8 cellular contexts compared by ENCODE assay signal in genomic region chr2:85433511-85434089, GRCh38. TPM values are rescaled to one million over a fixed set of nuclear protein-coding genes. Genes with fewer than 3 reads are reported as not detected.
DNase-seq lines count a peak whose midpoint lies in the region; ATAC-seq, FAIRE-seq and TF ChIP-seq lines count a peak whose summit lies in the region.

No MANE protein-coding gene starts in this region.

- POLR2A ChIA-PET in HepG2 (lab: Yijun Ruan, JAX): interaction anchor here (1.1 to 2.4 kb wide), 3 partner anchors 10 to 106 kb away, joined by 4 to 15 read pairs (median 4); partner anchors contain the start of gene MAT2A

- H3K4me2 ChIP-seq in HepG2 (ENCODE audit: low read depth, low read length): no peak overlapping the region

- H3K4me3 ChIP-seq in HepG2 (replicated peaks in 1 of 3; ENCODE audit: insufficient read depth in 1 of 3, low read depth in 2 of 3, low read length in 3 of 3) (no peak overlapping the region), tibial nerve (no peak overlapping the region)

- CTCF ChIA-PET in HepG2 (lab: Yijun Ruan, JAX; ENCODE audit: low intra/inter-chr PET ratio, low total read pairs): no interaction called here

- TF ChIP-seq EP300 in Ishikawa (IDR thresholded peaks at IDR 0.05; ENCODE audit: borderline replicate concordance) (no peak), HepG2 (IDR thresholded peaks at IDR 0.05; ENCODE audit: low read depth in 2 of 2, low read length in 2 of 2) (no peak), HepG2 (CRISPR knock-in tag; IDR thresholded peaks at IDR 0.05; ENCODE audit: borderline replicate concordance) (no peak), tibial nerve (IDR thresholded peaks at IDR 0.05) (peak in 1 of 2 donors; percentile 87)

- FAIRE-seq in HepG2 (lab: Jason Lieb, UNC): no peak

- H3K36me3 ChIP-seq in HepG2 (replicated peaks in 1 of 2; ENCODE audit: control insufficient read depth in 1 of 2, insufficient read depth in 2 of 2, low read length in 2 of 2): no peaks in the 10 kb centered on the region
- H3K36me3 ChIP-seq in tibial nerve: no peaks in the 10 kb centered on the region

- H3K27me3 ChIP-seq in HepG2 (ENCODE audit: control insufficient read depth in 1 of 2, insufficient read depth in 2 of 2, low read length in 2 of 2): peaks cover 12 to 76% of the 10 kb centered on the region in 2 experiments
- no peaks in the 10 kb centered on the region for H3K27me3 ChIP-seq in tibial nerve

- DNase-seq in caudate nucleus (lab: John Stamatoyannopoulos, UW) (peak in 60 of 61 donors; percentile 30 to 96 (median 84)), HepG2 (ENCODE audit: low spot score) (no peak), tibial nerve (ENCODE audit: low spot score in 2 of 2) (peak; percentile 81 to 82), NCI-H187 (lab: John Stamatoyannopoulos, UW) (no peak)

- WGBS in HepG2 (ENCODE audit: low lambda C conversion rate): 19% methylated on average over 4 of the region's 6 CpGs
- 38 to 57% methylated on average over 5 to 6 of the region's 6 CpGs for WGBS in tibial nerve, 2 donors

- H3K9me3 ChIP-seq in HepG2 (ENCODE audit: low read length) (no peaks in the 10 kb centered on the region), tibial nerve (no peaks in the 10 kb centered on the region)

- intact Hi-C loops in HepG2 (cut with micrococcal nuclease; ENCODE audit: unreplicated experiment): no loop called here

- no peaks in the 10 kb centered on the region for H3K79me2 ChIP-seq in HepG2 (ENCODE audit: insufficient read depth, low read length)

- H2AFZ ChIP-seq in HepG2 (ENCODE audit: low read length): no peak overlapping the region

- TF ChIP-seq POLR2A in HepG2 (IDR thresholded peaks at IDR 0.05; ENCODE audit: insufficient read depth in 1 of 2, low read depth in 2 of 2, low read length in 2 of 2) (no peak), tibial nerve (IDR thresholded peaks at IDR 0.05) (peak in 1 of 2 donors; percentile 34)

- no peak overlapping the region for H3K9ac ChIP-seq in HepG2 (ENCODE audit: insufficient read depth, low read depth, low read length)

- no peaks in the 10 kb centered on the region for H4K20me1 ChIP-seq in HepG2 (ENCODE audit: insufficient read depth, low read length)

- TF ChIP-seq CTCF in 22Rv1 (IDR thresholded peaks at IDR 0.05): no peak
- TF ChIP-seq CTCF in HepG2 (CRISPR knock-in tag; IDR thresholded peaks at IDR 0.05): no peak
- no peak for TF ChIP-seq CTCF in tibial nerve (IDR thresholded peaks at IDR 0.05)

- peak; percentile 6; the same call in 1 of the 3 replicates for ATAC-seq in HepG2
- ATAC-seq in HG02588 (IDR thresholded peaks at IDR 0.05; ENCODE audit: unreplicated experiment): no peak
- ATAC-seq in HG03196 (IDR thresholded peaks at IDR 0.05; ENCODE audit: unreplicated experiment): no peak

- peaks cover 41% of the 10 kb centered on the region for H3K4me1 ChIP-seq in HepG2 (ENCODE audit: insufficient read depth, low read length)
- peaks cover 4 to 82% (median 48%) of the 10 kb centered on the region in 4 donors for H3K4me1 ChIP-seq in tibial nerve

- in situ Hi-C loops in HepG2 (cut with HindIII; ENCODE audit: extremely low pct_ligation_motif_present, low pct_unique_long_range_greater_than_20kb): no loop called here

- 0 out of 2 replicates have a peak overlapping the region, but pooled peaks have one; percentile 20 for H3K27ac ChIP-seq in 22Rv1
- H3K27ac ChIP-seq in caudate nucleus (ENCODE audit: low read depth, low read length): peak overlapping the region; percentile 94
- H3K27ac ChIP-seq in HepG2 (ENCODE audit: extremely low read length, insufficient read depth, low read length): no peak overlapping the region
- H3K27ac ChIP-seq in tibial nerve: peak overlapping the region; percentile 83 to 99 (median 92)

- no TSS peak for BruUV-seq in HepG2 (replicated peaks; lab: Mats Ljungman, UMichigan)

- no peak for TF ChIP-seq RAD21 in Ishikawa (IDR thresholded peaks at IDR 0.05; ENCODE audit: low read depth)
- TF ChIP-seq RAD21 in HepG2 (CRISPR knock-in tag; IDR thresholded peaks at IDR 0.05): no peak

TF ChIP-seq in Ishikawa, 13 proteins besides CTCF, POLR2A, EP300 and RAD21:
- TF ChIP-seq ZBTB7A (IDR thresholded peaks at IDR 0.05; ENCODE audit: low read depth) (0 out of 2 replicates have a peak, but pooled peaks have one; percentile 3), YY1 (IDR thresholded peaks at IDR 0.05; ENCODE audit: low read depth) (no peak)

TF ChIP-seq in HepG2, 621 proteins besides CTCF, POLR2A, EP300 and RAD21 (continues in another document):
- TF ChIP-seq KDM5B (CRISPR knock-in tag; IDR thresholded peaks at IDR 0.05; ENCODE audit: borderline replicate concordance) (0 out of 2 replicates have a peak, but pooled peaks have one; percentile 37), HNRNPL (IDR thresholded peaks at IDR 0.05; ENCODE audit: low read depth, low read length) (0 out of 2 replicates have a peak, but pooled peaks have one; percentile 34), GLMP (CRISPR knock-in tag; IDR thresholded peaks at IDR 0.05; ENCODE audit: borderline replicate concordance) (no peak)

RNA-seq across cellular contexts. Expression of gene SH2D6, which starts 15.1 kb away (rescaled TPM):
- 0.11 and 0.29 TPM in 2 replicates for total RNA-seq in HepG2 (2016; rRNA removed; fragmentation: Illumina TruSeq; extraction: Trizol)
- 1.1 and 1.3 TPM in 2 replicates for total RNA-seq in HepG2 (2016; cell fraction: cytosol; rRNA removed; fragmentation: Illumina TruSeq; extraction: Trizol; ENCODE audit: low read depth)
- 0.41 TPM in 1 of 2 replicates, not detected in the other for total RNA-seq in HepG2 (2016; cell fraction: insoluble cytoplasmic fraction; rRNA removed; fragmentation: Illumina TruSeq; extraction: Trizol)
- 1.6 and 1.9 TPM in 2 replicates for total RNA-seq in HepG2 (2016; cell fraction: membrane; rRNA removed; fragmentation: Illumina TruSeq; extraction: Trizol)
- total RNA-seq in HepG2 (2016; cell fraction: nucleus; rRNA removed; fragmentation: Illumina TruSeq; extraction: Trizol): 0.93 and 1.0 TPM in 2 replicates
- polyA plus RNA-seq in HepG2 (2011; rRNA removed): 0.18 and 0.26 TPM in 2 replicates
- 0.08 and 0.21 TPM in 2 replicates for polyA plus RNA-seq in HepG2 (2011; cell fraction: cytosol; rRNA removed)
- polyA plus RNA-seq in HepG2 (2011; cell fraction: nucleus; rRNA removed): 0.19 and 0.51 TPM in 2 replicates
- not detected in 2 replicates for polyA plus RNA-seq in HepG2 (2012)
- polyA plus RNA-seq in HepG2 (2016; cell fraction: cytosol; fragmentation: Illumina TruSeq; extraction: Trizol; ENCODE audit: low read depth): not detected in 2 replicates
- not detected in 2 replicates for polyA plus RNA-seq in HepG2 (2016; cell fraction: insoluble cytoplasmic fraction; fragmentation: Illumina TruSeq; extraction: Trizol; ENCODE audit: low read depth)
- 0.26 and 0.30 TPM in 2 replicates for polyA plus RNA-seq in HepG2 (2016; cell fraction: membrane; fragmentation: Illumina TruSeq; extraction: Trizol; ENCODE audit: low read depth)
- 1.2 TPM in 1 of 2 replicates, not detected in the other for polyA plus RNA-seq in HepG2 (2016; cell fraction: nucleus; fragmentation: Illumina TruSeq; extraction: Trizol; ENCODE audit: insufficient read depth, low read depth)
- polyA minus RNA-seq in HepG2 (2011; rRNA and poly(A)+ RNA removed; ENCODE audit: low replicate concordance): 0.74 and 1.7 TPM in 2 replicates
- polyA minus RNA-seq in HepG2 (2011; cell fraction: cytosol; rRNA and poly(A)+ RNA removed): 0.69 and 1.3 TPM in 2 replicates
- polyA minus RNA-seq in HepG2 (2011; cell fraction: nucleus; rRNA and poly(A)+ RNA removed): 0.77 and 1.6 TPM in 2 replicates
- total RNA-seq in tibial nerve: 1 to 10 TPM in 1 of 4 donors, not detected in 3; 1.1 TPM

RNA-seq across cellular contexts. Expression of gene CAPG, which starts 23.4 kb away (rescaled TPM):
- 18.2 and 26.5 TPM in 2 replicates for total RNA-seq in HepG2 (2016; rRNA removed; fragmentation: Illumina TruSeq; extraction: Trizol)
- total RNA-seq in HepG2 (2016; cell fraction: cytosol; rRNA removed; fragmentation: Illumina TruSeq; extraction: Trizol; ENCODE audit: low read depth): 3.5 and 5.7 TPM in 2 replicates
- 22.4 and 25.2 TPM in 2 replicates for total RNA-seq in HepG2 (2016; cell fraction: insoluble cytoplasmic fraction; rRNA removed; fragmentation: Illumina TruSeq; extraction: Trizol)
- 7.7 TPM in 2 replicates for total RNA-seq in HepG2 (2016; cell fraction: membrane; rRNA removed; fragmentation: Illumina TruSeq; extraction: Trizol)
- 6.2 and 8.8 TPM in 2 replicates for total RNA-seq in HepG2 (2016; cell fraction: nucleus; rRNA removed; fragmentation: Illumina TruSeq; extraction: Trizol)
- 10.6 and 12.7 TPM in 2 replicates for polyA plus RNA-seq in HepG2 (2011; rRNA removed)
- 7.9 and 13.0 TPM in 2 replicates for polyA plus RNA-seq in HepG2 (2011; cell fraction: cytosol; rRNA removed)
- 6.3 and 7.4 TPM in 2 replicates for polyA plus RNA-seq in HepG2 (2011; cell fraction: nucleus; rRNA removed)
- 6.7 and 7.8 TPM in 2 replicates for polyA plus RNA-seq in HepG2 (2012)
- polyA plus RNA-seq in HepG2 (2016; cell fraction: cytosol; fragmentation: Illumina TruSeq; extraction: Trizol; ENCODE audit: low read depth): 2.9 and 4.2 TPM in 2 replicates
- 18.1 and 22.6 TPM in 2 replicates for polyA plus RNA-seq in HepG2 (2016; cell fraction: insoluble cytoplasmic fraction; fragmentation: Illumina TruSeq; extraction: Trizol; ENCODE audit: low read depth)
- polyA plus RNA-seq in HepG2 (2016; cell fraction: membrane; fragmentation: Illumina TruSeq; extraction: Trizol; ENCODE audit: low read depth): 3.2 and 4.7 TPM in 2 replicates
- polyA plus RNA-seq in HepG2 (2016; cell fraction: nucleus; fragmentation: Illumina TruSeq; extraction: Trizol; ENCODE audit: insufficient read depth, low read depth): 11.5 and 13.0 TPM in 2 replicates
- 9.5 and 243 TPM in 2 replicates for polyA minus RNA-seq in HepG2 (2011; rRNA and poly(A)+ RNA removed; ENCODE audit: low replicate concordance)
- polyA minus RNA-seq in HepG2 (2011; cell fraction: cytosol; rRNA and poly(A)+ RNA removed): 5.7 and 10.2 TPM in 2 replicates
- 3.7 and 5.7 TPM in 2 replicates for polyA minus RNA-seq in HepG2 (2011; cell fraction: nucleus; rRNA and poly(A)+ RNA removed)
- 10 to 100 TPM; 58.8 to 67.8 (median 67.7) TPM for total RNA-seq in tibial nerve

Comparison
In these comparisons a context has a peak if more than half of its experiments do, and no peak if none do; other contexts are left out.
1. DNase-seq: peak in caudate nucleus (60 of 61) and tibial nerve (2 of 2); none in HepG2 (single experiment) and NCI-H187 (0 of 2).